ENCODE assay signal across 8 cellular contexts in genomic region chr1:147627435-147628110, GRCh38. TPM values are rescaled to one million over a fixed set of nuclear protein-coding genes. Genes with fewer than 3 reads are reported as not detected.
DNase-seq lines count a peak whose midpoint lies in the region; TF ChIP-seq lines count a peak whose summit lies in the region.

No MANE protein-coding gene starts in this region.

- peaks cover 15% of the 10 kb centered on the region for H3K4me1 ChIP-seq in hepatocyte (ENCODE audit: insufficient read depth)

- H3K27ac ChIP-seq in hepatocyte = peak overlapping the region; percentile 67

- no peaks in the 10 kb centered on the region for H3K36me3 ChIP-seq in hepatocyte (replicated peaks; ENCODE audit: insufficient read depth, low read depth)

- no peaks in the 10 kb centered on the region for H3K79me2 ChIP-seq in hepatocyte

- no peaks in the 10 kb centered on the region for H3K9me2 ChIP-seq in hepatocyte (replicated peaks; ENCODE audit: insufficient read depth)

- WGBS in hepatocyte (ENCODE audit: low lambda C conversion rate, missing lambda C conversion rate) = 29% methylated on average over 3 of the region's 3 CpGs

- no peaks in the 10 kb centered on the region for H4K20me1 ChIP-seq in hepatocyte (ENCODE audit: insufficient read depth, poor library complexity, severe bottlenecking)

- peak overlapping the region; percentile 63 for H3K4me2 ChIP-seq in hepatocyte

- H3K4me3 ChIP-seq in GM12865 (ENCODE audit: low read depth, low read length) = no peak overlapping the region
- no peak overlapping the region for H3K4me3 ChIP-seq in Jurkat, Clone E6-1 (ENCODE audit: low read length)
- no peak overlapping the region for H3K4me3 ChIP-seq in hepatocyte

- DNase-seq in 8988T (peak; percentile 55), GM12865 (ENCODE audit: low read depth) (peak; percentile 68), SKM-1 treated with dmso at 0.1 percent for 144 hours (lab: John Stamatoyannopoulos, UW; ENCODE audit: unreplicated experiment) (peak; percentile 22), astrocyte of the hippocampus (ENCODE audit: low read depth, low spot score) (peak; percentile 65), hepatocyte (ENCODE audit: low spot score) (peak; percentile 70), NCI-H226 (no peak)
- peak; percentile 39 for DNase-seq in Jurkat, Clone E6-1 (ENCODE audit: low read depth, low spot score)
- DNase-seq in stimulated activated CD4-positive, alpha-beta T cell treated with anti-CD3 and anti-CD28 coated beads, Interleukin-15, amount 100 ng/mL, for 24 hours = peak; percentile 65

- H3K9me3 ChIP-seq in hepatocyte (ENCODE audit: low read depth) = no peaks in the 10 kb centered on the region

- no peaks in the 10 kb centered on the region for H3K27me3 ChIP-seq in hepatocyte

- H2AFZ ChIP-seq in hepatocyte = no peak overlapping the region

- TF ChIP-seq CTCF in GM12865 (IDR thresholded peaks at IDR 0.05; ENCODE audit: insufficient read depth, low read depth, low read length, missing control alignments) (peak; percentile 91), hepatocyte (IDR thresholded peaks at IDR 0.05; ENCODE audit: poor library complexity) (peak; percentile 72)

RNA-seq across cellular contexts. Expression of gene ACP6, which starts 42.8 kb away (rescaled TPM):
- 20.7 TPM for polyA plus RNA-seq in Jurkat, Clone E6-1 (2012; ENCODE audit: insufficient read depth, insufficient read length)
- total RNA-seq in hepatocyte = 14.2 and 16.8 TPM in 2 replicates
- 29.9 and 47.1 TPM in 2 replicates for polyA plus RNA-seq in hepatocyte
